In genomic region chr17:8131844-8132441, GRCh38 we compare ENCODE assay signal across 16 cellular contexts. TPM values are rescaled to one million over a fixed set of nuclear protein-coding genes. Genes with fewer than 3 reads are reported as not detected.
DNase-seq lines count a peak whose midpoint lies in the region; ATAC-seq, FAIRE-seq and TF ChIP-seq lines count a peak whose summit lies in the region.
"Had no signal": no experiment of that assay in that cellular context is flagged by ENCODE, and none has a peak within 500 bp of the region (broad histone marks: within the 10 kb centered on the region; RNA-seq: fewer than 3 reads in every experiment).

No MANE protein-coding gene starts in this region.

- WGBS in A549 (ENCODE audit: missing lambda C conversion rate) = 41% methylated on average over 3 of the region's 3 CpGs

- no peak for TF ChIP-seq RAD21 in A549 (conservative IDR thresholded peaks at IDR 0.05 in 1 of 2, IDR thresholded peaks at IDR 0.05 in 1 of 2)

- no peak for TF ChIP-seq EP300 in A549 (IDR thresholded peaks at IDR 0.05)

- peak overlapping the region; percentile 11 for H3K27ac Mint-ChIP-seq in T-helper 17 cell

- TF ChIP-seq CTCF in A549 (IDR thresholded peaks at IDR 0.05) = no peak

- FAIRE-seq in A549 (lab: Jason Lieb, UNC) = no peak
- FAIRE-seq: colon, endothelial cell of umbilical vein, islet of Langerhans had no signal

- no peak overlapping the region for H3K4me3 ChIP-seq in A549
- H3K4me3 ChIP-seq: BLaER1 had no signal

- peaks cover 5% of the 10 kb centered on the region for H3K4me1 Mint-ChIP-seq in T-helper 17 cell

- H3K27ac ChIP-seq in A549 = no peak overlapping the region
- H3K27ac ChIP-seq in caudate nucleus (ENCODE audit: low read depth, low read length) = no peak overlapping the region
- H3K27ac ChIP-seq: BLaER1 had no signal

- CTCF ChIA-PET in A549 (lab: Yijun Ruan, JAX) = interaction anchor here (0.8 to 26.5 kb wide), 6 partner anchors 9 to 90 kb away, joined by 3 to 601 read pairs (median 20); partner anchors contain the start of genes ALOXE3, BORCS6, HES7 and PER1

- no peaks in the 10 kb centered on the region for H3K36me3 Mint-ChIP-seq in T-helper 17 cell (ENCODE audit: low read depth)

- POLR2A ChIA-PET in A549 (lab: Yijun Ruan, JAX) = interaction anchor here (0.7 kb wide), 1 partner anchor 25 kb away, joined by 3 read pairs; no protein-coding TSS in a partner anchor

- DNase-seq in A549 (ENCODE audit: low read depth in 1 of 2, low spot score in 1 of 2) (no peak), EH (ENCODE audit: low read depth) (peak; percentile 62), T-helper 17 cell (no peak), caudate nucleus (lab: John Stamatoyannopoulos, UW) (no peak)
- no peak for DNase-seq in stimulated activated CD4-positive, alpha-beta T cell treated with anti-CD3 and anti-CD28 coated beads, Interleukin-1b, Interleukin-23, amount 100 ng/mL, for 48 hours
- DNase-seq: GOT3; NCI-H1694 treated with DMSO at 0.1 percent for 48 hours; NCI-H524; OCI-M1; right cardiac atrium; stimulated activated CD4-positive, alpha-beta T cell treated with anti-CD3 and anti-CD28 coated beads, Interleukin-2, amount 100 ng/mL, for 48 hours had no signal

- no peak overlapping the region for H3K4me2 ChIP-seq in A549
- H3K4me2 ChIP-seq: BLaER1 had no signal

- no peak overlapping the region for H3K4me3 Mint-ChIP-seq in T-helper 17 cell

- no peaks in the 10 kb centered on the region for H3K27me3 Mint-ChIP-seq in T-helper 17 cell

- H3K4me1 ChIP-seq in A549 = peaks cover 22% of the 10 kb centered on the region

- ATAC-seq in A549 (peak; percentile 15 to 64), T-helper 17 cell (no peak), HG02678 (IDR thresholded peaks at IDR 0.05; ENCODE audit: unreplicated experiment) (no peak)
- ATAC-seq: right cardiac atrium had no signal

- TF ChIP-seq POLR2A in A549 (IDR thresholded peaks at IDR 0.05; ENCODE audit: low read length) = no peak

- no peaks in the 10 kb centered on the region for H3K9me3 ChIP-seq in A549
- no peaks in the 10 kb centered on the region for H3K9me3 ChIP-seq in T-helper 17 cell (ENCODE audit: control insufficient read depth, low read length, poor library complexity, severe bottlenecking)
- H3K9me3 ChIP-seq: BLaER1 had no signal

TF ChIP-seq in A549, 52 proteins besides CTCF, POLR2A, EP300 and RAD21 (continues in another document):
- TF ChIP-seq ZNF302 (CRISPR knock-in tag; IDR thresholded peaks at IDR 0.05) (no peak), CBX2 (IDR thresholded peaks at IDR 0.05; ENCODE audit: borderline replicate concordance, low read depth) (no peak), BHLHE40 (IDR thresholded peaks at IDR 0.05; ENCODE audit: low read depth, low read length) (peak; percentile 51; the same call in 1 of the 2 replicates), EHF (CRISPR knock-in tag; IDR thresholded peaks at IDR 0.05) (no peak), FOXS1 (CRISPR knock-in tag; IDR thresholded peaks at IDR 0.05) (no peak), USF2 (IDR thresholded peaks at IDR 0.05) (no peak), MYC (IDR thresholded peaks at IDR 0.05; ENCODE audit: borderline replicate concordance, low read length) (no peak), NPAS2 (CRISPR knock-in tag; IDR thresholded peaks at IDR 0.05; ENCODE audit: borderline replicate concordance) (no peak), CHD4 (IDR thresholded peaks at IDR 0.05; ENCODE audit: borderline replicate concordance) (no peak), ELK1 (IDR thresholded peaks at IDR 0.05; ENCODE audit: low read depth, low read length) (no peak), CBX8 (IDR thresholded peaks at IDR 0.05) (no peak), ZSCAN20 (CRISPR knock-in tag; IDR thresholded peaks at IDR 0.05) (no peak), FOSB (CRISPR knock-in tag; IDR thresholded peaks at IDR 0.05) (no peak), ZFP36 (IDR thresholded peaks at IDR 0.05; ENCODE audit: borderline replicate concordance, partially characterized antibody) (no peak), NR3C1 (IDR thresholded peaks at IDR 0.05) (no peak), SREBF2 (IDR thresholded peaks at IDR 0.05) (no peak), BCL3 (IDR thresholded peaks at IDR 0.05) (no peak)

RNA-seq across cellular contexts. Expression of gene HES7, which starts 8.0 kb away (rescaled TPM):
- 0.56 and 0.58 TPM in 2 replicates for polyA plus RNA-seq in A549 (2011; rRNA removed)
- 1.9 and 2.5 TPM in 2 replicates for polyA plus RNA-seq in A549 (2012; cell fraction: cytosol; rRNA removed)
- polyA plus RNA-seq in A549 (2012; cell fraction: nucleus; rRNA removed) = 5.0 and 10.2 TPM in 2 replicates
- polyA plus RNA-seq in A549 (2017; fragmentation: RNase III; extraction: RNeasy Plus Mini Kit Qiagen cat#74134 plus additional on column Dnase treatment) = 0.67 to 1.4 TPM (median 0.72 TPM) in 3 replicates
- 0.24 and 0.50 TPM in 2 replicates for polyA minus RNA-seq in A549 (2011; rRNA and poly(A)+ RNA removed)
- not detected for total RNA-seq in T-helper 17 cell

RNA-seq across cellular contexts. Expression of gene ALOXE3, which starts 13.6 kb away (rescaled TPM):
- polyA plus RNA-seq in A549 (2011; rRNA removed) (0.35 and 0.58 TPM in 2 replicates), A549 (2017; fragmentation: RNase III; extraction: RNeasy Plus Mini Kit Qiagen cat#74134 plus additional on column Dnase treatment) (0.40 to 0.51 TPM (median 0.46 TPM) in 3 replicates)
- 0.50 and 0.57 TPM in 2 replicates for polyA plus RNA-seq in A549 (2012; cell fraction: cytosol; rRNA removed)
- 1.5 TPM in 2 replicates for polyA plus RNA-seq in A549 (2012; cell fraction: nucleus; rRNA removed)
- polyA minus RNA-seq in A549 (2011; rRNA and poly(A)+ RNA removed) = 0.63 and 0.74 TPM in 2 replicates
- not detected for total RNA-seq in T-helper 17 cell
- total RNA-seq: endothelial cell of umbilical vein, right cardiac atrium had no signal
- polyA plus RNA-seq: right cardiac atrium had no signal

RNA-seq across cellular contexts. Expression of gene PER1, which starts 20.3 kb away (rescaled TPM):
- polyA plus RNA-seq in A549 (2011; rRNA removed) (5.5 and 5.6 TPM in 2 replicates), A549 (2017; fragmentation: RNase III; extraction: RNeasy Plus Mini Kit Qiagen cat#74134 plus additional on column Dnase treatment) (6.8 to 8.7 TPM (median 8.4 TPM) in 3 replicates)
- 7.4 and 10.9 TPM in 2 replicates for polyA plus RNA-seq in A549 (2012; cell fraction: cytosol; rRNA removed)
- 53.8 and 57.6 TPM in 2 replicates for polyA plus RNA-seq in A549 (2012; cell fraction: nucleus; rRNA removed)
- 13.7 and 34.7 TPM in 2 replicates for polyA minus RNA-seq in A549 (2011; rRNA and poly(A)+ RNA removed)
- 1,000 to 10,000 TPM; 1,926 to 2,038 TPM for total RNA-seq in T-helper 17 cell

RNA-seq across cellular contexts. Expression of gene VAMP2, which starts 30.8 kb away (rescaled TPM):
- 21.7 and 24.7 TPM in 2 replicates for polyA plus RNA-seq in A549 (2011; rRNA removed)
- 20.5 and 26.1 TPM in 2 replicates for polyA plus RNA-seq in A549 (2012; cell fraction: cytosol; rRNA removed)
- polyA plus RNA-seq in A549 (2012; cell fraction: nucleus; rRNA removed) = 23.5 and 36.3 TPM in 2 replicates
- polyA plus RNA-seq in A549 (2017; fragmentation: RNase III; extraction: RNeasy Plus Mini Kit Qiagen cat#74134 plus additional on column Dnase treatment) = 19.2 to 23.3 TPM (median 19.3 TPM) in 3 replicates
- polyA minus RNA-seq in A549 (2011; rRNA and poly(A)+ RNA removed) = 8.5 and 9.5 TPM in 2 replicates
- total RNA-seq in T-helper 17 cell = 100 to 1,000 TPM; 209 to 252 TPM

RNA-seq across cellular contexts. Expression of gene TMEM107, which starts 44.2 kb away (rescaled TPM):
- polyA plus RNA-seq in A549 (2011; rRNA removed) (21.8 and 22.8 TPM in 2 replicates), A549 (2017; fragmentation: RNase III; extraction: RNeasy Plus Mini Kit Qiagen cat#74134 plus additional on column Dnase treatment) (16.0 to 19.2 TPM (median 17.0 TPM) in 3 replicates)
- polyA plus RNA-seq in A549 (2012; cell fraction: cytosol; rRNA removed) = 27.0 and 28.5 TPM in 2 replicates
- 17.3 and 18.3 TPM in 2 replicates for polyA plus RNA-seq in A549 (2012; cell fraction: nucleus; rRNA removed)
- 94.8 and 135 TPM in 2 replicates for polyA minus RNA-seq in A549 (2011; rRNA and poly(A)+ RNA removed)
- 10 to 100 TPM; 33.0 to 33.9 TPM for total RNA-seq in T-helper 17 cell

Comparison
In these comparisons a context has a peak if more than half of its experiments do, and no peak if none do; other contexts are left out.
1. ATAC-seq: peak in A549 (2 of 2); none in T-helper 17 cell (single experiment) and HG02678 (single experiment).